ENCODE assay signal across 8 cellular contexts in the genomic region with DNA sequence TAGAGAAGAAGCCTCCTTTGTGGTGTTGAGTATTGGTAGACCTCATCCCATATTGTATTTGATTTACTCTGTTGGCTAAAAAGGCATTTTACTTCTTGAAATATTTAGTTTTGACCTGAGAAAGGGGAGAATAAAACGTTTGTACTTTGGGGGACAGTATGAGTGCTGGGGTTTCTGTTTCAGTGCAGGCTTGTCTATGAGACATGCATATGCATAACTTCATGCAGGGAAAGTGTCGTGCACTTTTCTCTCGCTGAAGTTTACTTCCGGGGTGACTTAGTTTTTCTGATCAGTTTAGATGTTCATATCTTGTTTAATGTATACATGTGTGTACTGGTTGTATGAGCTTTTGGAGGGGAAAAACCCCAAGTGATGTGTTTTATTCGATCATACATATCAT. TPM values are rescaled to one million over a fixed set of nuclear protein-coding genes. Genes with fewer than 3 reads are reported as not detected.
DNase-seq lines count a peak whose midpoint lies in the region; ATAC-seq and TF ChIP-seq lines count a peak whose summit lies in the region.

No MANE protein-coding gene starts in this region.

- H3K4me3 Mint-ChIP-seq in activated CD4-positive, alpha-beta memory T cell treated with anti-CD3 and anti-CD28 coated beads for 36 hours = peak overlapping the region; percentile 95

- H3K27me3 ChIP-seq in neutrophil (no peaks in the 10 kb centered on the region), MG63 (no peaks in the 10 kb centered on the region)

- H3K4me3 ChIP-seq in neutrophil (ENCODE audit: low read depth in 1 of 2, low read length in 1 of 2) (no peak overlapping the region), MG63 (no peak overlapping the region)

- intact Hi-C loops in activated CD4-positive, alpha-beta memory T cell treated with anti-CD3 and anti-CD28 coated beads for 36 hours (cut with micrococcal nuclease) = loop anchor here (1.0 to 10.0 kb wide), 18 partner anchors 10 to 1400 kb away; partner anchors contain the start of genes ADAT2, HIVEP2, PEX3 and SF3B5

- peak; percentile 64 for DNase-seq in activated CD4-positive, alpha-beta memory T cell treated with anti-CD3 and anti-CD28 coated beads for 36 hours
- no peak for DNase-seq in NCI-H345 treated with DMSO at 0.1 percent for 48 hours (lab: John Stamatoyannopoulos, UW; ENCODE audit: unreplicated experiment)
- no peak for DNase-seq in 8988T
- no peak for DNase-seq in NOMO-1 treated with DMSO at 0.1 percent for 48 hours (lab: John Stamatoyannopoulos, UW; ENCODE audit: unreplicated experiment)
- no peak for DNase-seq in MG63

- H3K4me1 Mint-ChIP-seq in activated CD4-positive, alpha-beta memory T cell treated with anti-CD3 and anti-CD28 coated beads for 36 hours (ENCODE audit: low read depth) = peaks cover 71% of the 10 kb centered on the region

- no peaks in the 10 kb centered on the region for H3K9me3 Mint-ChIP-seq in activated CD4-positive, alpha-beta memory T cell treated with anti-CD3 and anti-CD28 coated beads for 36 hours

- H3K4me1 ChIP-seq in neutrophil (ENCODE audit: control insufficient read depth in 1 of 2, insufficient read depth in 1 of 2, low read depth in 1 of 2, low read length in 1 of 2) = peaks cover 36 to 60% of the 10 kb centered on the region in 2 experiments

- peak overlapping the region; percentile 74 for H3K27ac ChIP-seq in neutrophil

- POLR2A ChIA-PET in activated CD4-positive, alpha-beta memory T cell treated with anti-CD3 and anti-CD28 coated beads for 36 hours (lab: Charles Lee) = interaction anchor here (0.6 to 1.3 kb wide), 4 partner anchors 9 to 68 kb away, joined by 3 to 5 read pairs (median 3); no protein-coding TSS in a partner anchor

- CTCF ChIA-PET in activated CD4-positive, alpha-beta memory T cell treated with anti-CD3 and anti-CD28 coated beads for 36 hours (lab: Charles Lee) = no interaction called here

- peak; percentile 35 for ATAC-seq in GM18873 (IDR thresholded peaks at IDR 0.05; ENCODE audit: low FRiP score, unreplicated experiment)
- peak; percentile 37 for ATAC-seq in HG02759 (IDR thresholded peaks at IDR 0.05; ENCODE audit: unreplicated experiment)

- no peaks in the 10 kb centered on the region for H3K36me3 ChIP-seq in neutrophil
- H3K36me3 ChIP-seq in MG63 = no peaks in the 10 kb centered on the region

- peak overlapping the region; percentile 99 for H3K27ac Mint-ChIP-seq in activated CD4-positive, alpha-beta memory T cell treated with anti-CD3 and anti-CD28 coated beads for 36 hours

- H3K27me3 Mint-ChIP-seq in activated CD4-positive, alpha-beta memory T cell treated with anti-CD3 and anti-CD28 coated beads for 36 hours = no peaks in the 10 kb centered on the region

- H3K9me3 ChIP-seq in neutrophil (no peaks in the 10 kb centered on the region), MG63 (no peaks in the 10 kb centered on the region)

- H3K36me3 Mint-ChIP-seq in activated CD4-positive, alpha-beta memory T cell treated with anti-CD3 and anti-CD28 coated beads for 36 hours = peaks cover 6% of the 10 kb centered on the region

- TF ChIP-seq CTCF in neutrophil (IDR thresholded peaks at IDR 0.05) = no peak

RNA-seq across cellular contexts. Expression of gene UTRN, which starts 59.5 kb away (rescaled TPM):
- total RNA-seq in activated CD4-positive, alpha-beta memory T cell treated with anti-CD3 and anti-CD28 coated beads for 36 hours = 10 to 100 TPM; 37.8 to 38.1 TPM
- total RNA-seq in MG63 (2014; rRNA removed; shearing (Covaris generic); ENCODE audit: low replicate concordance) = 16.5 and 32.7 TPM in 2 replicates
